In the genomic region with DNA sequence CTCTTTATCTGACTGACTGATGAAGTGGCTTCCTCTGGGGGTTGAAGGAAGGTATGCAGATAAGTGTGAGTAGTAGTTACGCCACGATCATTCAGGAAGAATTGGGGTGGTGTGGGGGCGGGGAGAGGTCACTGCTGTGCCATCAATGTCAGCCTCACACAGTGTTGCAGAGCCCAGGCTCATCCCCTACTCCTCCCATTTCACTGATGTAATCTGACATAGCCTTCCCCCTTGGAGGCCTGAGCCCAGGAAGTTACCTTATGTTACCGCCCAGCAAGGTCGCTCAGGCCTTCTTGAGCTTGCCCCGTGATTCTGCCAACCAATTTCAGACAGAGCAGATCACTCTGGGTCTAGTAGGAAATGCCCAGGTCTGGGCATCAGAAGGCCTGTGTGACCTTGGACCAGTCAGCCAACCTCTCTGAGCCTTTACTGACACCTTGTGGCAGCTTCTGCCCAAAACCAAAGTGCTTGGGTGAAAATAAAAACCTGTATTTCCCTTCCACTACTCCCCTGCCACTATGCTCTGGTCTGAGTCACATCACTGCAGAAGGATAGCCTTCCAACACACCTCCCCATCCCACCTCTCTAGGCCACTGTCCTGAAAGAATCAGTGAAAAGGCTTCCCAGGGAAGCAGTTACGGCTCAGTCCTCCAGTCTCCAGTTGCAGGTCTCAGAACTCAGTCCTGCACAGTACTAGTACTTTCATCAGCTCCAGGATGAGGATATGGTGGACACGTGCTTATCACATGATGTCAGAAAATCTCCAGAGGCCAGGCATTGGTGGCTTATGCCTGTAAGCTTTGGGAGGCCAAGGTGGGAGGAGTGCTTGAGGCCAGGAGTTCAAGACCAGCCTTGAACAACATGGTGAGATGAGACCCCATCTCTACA, we compare ENCODE assay signal across 1 cellular context.
TF ChIP-seq lines count a peak whose summit lies in the region.

No MANE protein-coding gene starts in this region.

TF ChIP-seq in endothelial cell of umbilical vein, 7 proteins besides CTCF, POLR2A, EP300 and RAD21:
- TF ChIP-seq POLR2AphosphoS5 (IDR thresholded peaks at IDR 0.05; ENCODE audit: insufficient read depth, low read depth, low read length) (no peak), GATA2 (IDR thresholded peaks at IDR 0.05; ENCODE audit: insufficient read depth, insufficient read length, low read depth, low read length) (no peak), JUN (IDR thresholded peaks at IDR 0.05; ENCODE audit: borderline replicate concordance, insufficient read depth, insufficient read length, low read depth) (no peak)
- TF ChIP-seq, protein P1, sequence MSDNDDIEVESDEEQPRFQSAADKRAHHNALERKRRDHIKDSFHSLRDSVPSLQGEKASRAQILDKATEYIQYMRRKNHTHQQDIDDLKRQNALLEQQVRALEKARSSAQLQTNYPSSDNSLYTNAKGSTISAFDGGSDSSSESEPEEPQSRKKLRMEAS (IDR thresholded peaks at IDR 0.05; ENCODE audit: insufficient read depth, insufficient read length) = no peak
